In genomic region chr12:119229837-119230236, GRCh38 we compare ENCODE assay signal across 9 cellular contexts. TPM values are rescaled to one million over a fixed set of nuclear protein-coding genes. Genes with fewer than 3 reads are reported as not detected.
DNase-seq lines count a peak whose midpoint lies in the region; ATAC-seq and TF ChIP-seq lines count a peak whose summit lies in the region.
"Had no signal": no experiment of that assay in that cellular context is flagged by ENCODE, and none has a peak within 500 bp of the region (broad histone marks: within the 10 kb centered on the region; RNA-seq: fewer than 3 reads in every experiment).

No MANE protein-coding gene starts in this region.

- H3K4me3 ChIP-seq in NB4 (ENCODE audit: low read depth, low read length), result no peak overlapping the region
- H3K4me3 ChIP-seq in CD8-positive, alpha-beta memory T cell (ENCODE audit: low read length), result no peak overlapping the region

- H3K4me1 ChIP-seq in CD8-positive, alpha-beta memory T cell (ENCODE audit: insufficient read depth, low read length), result no peaks in the 10 kb centered on the region

- DNase-seq in DMS114 treated with DMSO at 0.1 percent for 48 hours (lab: John Stamatoyannopoulos, UW; ENCODE audit: unreplicated experiment) (peak; percentile 68), NB4 (ENCODE audit: low read depth) (peak; percentile 34), cerebellum (ENCODE audit: low spot score) (peak; percentile 21), lung microvascular endothelial cell (ENCODE audit: low read depth in 2 of 2) (peak; percentile 68 to 76), SHP77 (lab: John Stamatoyannopoulos, UW) (no peak), GF-D8 (lab: John Stamatoyannopoulos, UW) (no peak)
- DNase-seq in CD8-positive, alpha-beta memory T cell, result no peak

- H3K9me3 Mint-ChIP-seq in CD8-positive, alpha-beta memory T cell, result peaks cover 0 to 3% (median 0%) of the 10 kb centered on the region in 5 donors
- H3K9me3 Mint-ChIP-seq: activated naive CD4-positive, alpha-beta T cell treated with anti-CD3 and anti-CD28 coated beads, Interleukin-2, amount 50 U/mL, for 24 hours had no signal

- H3K36me3 ChIP-seq in CD8-positive, alpha-beta memory T cell (ENCODE audit: insufficient read depth, low read length), result no peaks in the 10 kb centered on the region

- CTCF ChIA-PET in CD8-positive, alpha-beta memory T cell (lab: Charles Lee), result no interaction called here

- no peak for TF ChIP-seq CTCF in NB4 (IDR thresholded peaks at IDR 0.05; ENCODE audit: low read depth, low read length)

- no peak overlapping the region for H3K4me3 Mint-ChIP-seq in CD8-positive, alpha-beta memory T cell
- H3K4me3 Mint-ChIP-seq: activated naive CD4-positive, alpha-beta T cell treated with anti-CD3 and anti-CD28 coated beads, Interleukin-2, amount 50 U/mL, for 24 hours had no signal

- no peak overlapping the region for H3K27ac Mint-ChIP-seq in CD8-positive, alpha-beta memory T cell
- H3K27ac Mint-ChIP-seq: activated naive CD4-positive, alpha-beta T cell treated with anti-CD3 and anti-CD28 coated beads, Interleukin-2, amount 50 U/mL, for 24 hours had no signal

- H3K4me1 Mint-ChIP-seq in CD8-positive, alpha-beta memory T cell, result no peaks in the 10 kb centered on the region
- H3K4me1 Mint-ChIP-seq: activated naive CD4-positive, alpha-beta T cell treated with anti-CD3 and anti-CD28 coated beads, Interleukin-2, amount 50 U/mL, for 24 hours had no signal

- peaks cover 9 to 16% of the 10 kb centered on the region in 2 donors for H3K27me3 Mint-ChIP-seq in CD8-positive, alpha-beta memory T cell

- H3K27ac ChIP-seq in CD8-positive, alpha-beta memory T cell (ENCODE audit: low read depth, low read length), result no peak overlapping the region

- H3K9me3 ChIP-seq in CD8-positive, alpha-beta memory T cell (ENCODE audit: low read length), result no peaks in the 10 kb centered on the region

- no peak for TF ChIP-seq POLR2A in NB4 (IDR thresholded peaks at IDR 0.05; ENCODE audit: extremely low read depth, insufficient read length)

- POLR2A ChIA-PET in CD8-positive, alpha-beta memory T cell (lab: Charles Lee), result no interaction called here

- H3K27me3 ChIP-seq in CD8-positive, alpha-beta memory T cell (ENCODE audit: insufficient read depth, low read length, poor library complexity, severe bottlenecking), result no peaks in the 10 kb centered on the region

- H3K36me3 Mint-ChIP-seq in CD8-positive, alpha-beta memory T cell, result no peaks in the 10 kb centered on the region
- H3K36me3 Mint-ChIP-seq: activated naive CD4-positive, alpha-beta T cell treated with anti-CD3 and anti-CD28 coated beads, Interleukin-2, amount 50 U/mL, for 24 hours had no signal

- ATAC-seq in GM18868 (IDR thresholded peaks at IDR 0.05; ENCODE audit: unreplicated experiment), result no peak

RNA-seq across cellular contexts. Expression of gene HSPB8, which starts 51.1 kb away (rescaled TPM):
- total RNA-seq in cerebellum (1.3 TPM), lung microvascular endothelial cell (1.4 and 2.2 TPM in 2 replicates)
- total RNA-seq in CD8-positive, alpha-beta memory T cell, result not detected
- not detected for polyA plus RNA-seq in CD8-positive, alpha-beta memory T cell

Comparison
In these comparisons a context has a peak if more than half of its experiments do, and no peak if none do; other contexts are left out.
1. DNase-seq: peak in DMS114 treated with DMSO at 0.1 percent for 48 hours (single experiment), NB4 (single experiment), cerebellum (single experiment) and lung microvascular endothelial cell (2 of 2); none in SHP77 (0 of 2), CD8-positive, alpha-beta memory T cell (0 of 5) and GF-D8 (single experiment).